2 cellular contexts compared by ENCODE assay signal in genomic region chr7:74441801-74442200, GRCh38.
TF ChIP-seq lines count a peak whose summit lies in the region.

No MANE protein-coding gene starts in this region.

TF ChIP-seq in SK-N-SH, 30 proteins besides CTCF, POLR2A, EP300 and RAD21 (continued from another document):
- TF ChIP-seq, protein P1, sequence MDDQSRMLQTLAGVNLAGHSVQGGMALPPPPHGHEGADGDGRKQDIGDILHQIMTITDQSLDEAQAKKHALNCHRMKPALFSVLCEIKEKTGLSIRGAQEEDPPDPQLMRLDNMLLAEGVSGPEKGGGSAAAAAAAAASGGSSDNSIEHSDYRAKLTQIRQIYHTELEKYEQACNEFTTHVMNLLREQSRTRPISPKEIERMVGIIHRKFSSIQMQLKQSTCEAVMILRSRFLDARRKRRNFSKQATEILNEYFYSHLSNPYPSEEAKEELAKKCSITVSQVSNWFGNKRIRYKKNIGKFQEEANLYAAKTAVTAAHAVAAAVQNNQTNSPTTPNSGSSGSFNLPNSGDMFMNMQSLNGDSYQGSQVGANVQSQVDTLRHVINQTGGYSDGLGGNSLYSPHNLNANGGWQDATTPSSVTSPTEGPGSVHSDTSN (IDR thresholded peaks at IDR 0.05) = no peak
TF ChIP-seq in SK-N-SH: peak in this region for 0.

TF ChIP-seq in SK-N-SH treated with all-trans-retinoic acid at 6 μM for 48 hours, 23 proteins besides CTCF, POLR2A, EP300 and RAD21 (continued from another document):
- TF ChIP-seq TSHZ2 (CRISPR knock-in tag; IDR thresholded peaks at IDR 0.05) (no peak), TOX (CRISPR knock-in tag; IDR thresholded peaks at IDR 0.05; ENCODE audit: borderline replicate concordance) (no peak), CREB5 (CRISPR knock-in tag; IDR thresholded peaks at IDR 0.05; ENCODE audit: low read depth) (no peak), OSR1 (CRISPR knock-in tag; IDR thresholded peaks at IDR 0.05) (no peak), BACH2 (CRISPR knock-in tag; IDR thresholded peaks at IDR 0.05; ENCODE audit: borderline replicate concordance) (no peak), CSDC2 (CRISPR knock-in tag; IDR thresholded peaks at IDR 0.05) (no peak), ARNTL (CRISPR knock-in tag; IDR thresholded peaks at IDR 0.05; ENCODE audit: borderline replicate concordance, low read depth) (no peak), TCF4 (CRISPR knock-in tag; IDR thresholded peaks at IDR 0.05; ENCODE audit: borderline replicate concordance) (no peak), SNAI2 (CRISPR knock-in tag; IDR thresholded peaks at IDR 0.05) (no peak)
- TF ChIP-seq, protein P2, sequence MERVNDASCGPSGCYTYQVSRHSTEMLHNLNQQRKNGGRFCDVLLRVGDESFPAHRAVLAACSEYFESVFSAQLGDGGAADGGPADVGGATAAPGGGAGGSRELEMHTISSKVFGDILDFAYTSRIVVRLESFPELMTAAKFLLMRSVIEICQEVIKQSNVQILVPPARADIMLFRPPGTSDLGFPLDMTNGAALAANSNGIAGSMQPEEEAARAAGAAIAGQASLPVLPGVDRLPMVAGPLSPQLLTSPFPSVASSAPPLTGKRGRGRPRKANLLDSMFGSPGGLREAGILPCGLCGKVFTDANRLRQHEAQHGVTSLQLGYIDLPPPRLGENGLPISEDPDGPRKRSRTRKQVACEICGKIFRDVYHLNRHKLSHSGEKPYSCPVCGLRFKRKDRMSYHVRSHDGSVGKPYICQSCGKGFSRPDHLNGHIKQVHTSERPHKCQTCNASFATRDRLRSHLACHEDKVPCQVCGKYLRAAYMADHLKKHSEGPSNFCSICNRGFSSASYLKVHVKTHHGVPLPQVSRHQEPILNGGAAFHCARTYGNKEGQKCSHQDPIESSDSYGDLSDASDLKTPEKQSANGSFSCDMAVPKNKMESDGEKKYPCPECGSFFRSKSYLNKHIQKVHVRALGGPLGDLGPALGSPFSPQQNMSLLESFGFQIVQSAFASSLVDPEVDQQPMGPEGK (CRISPR knock-in tag; IDR thresholded peaks at IDR 0.05; ENCODE audit: borderline replicate concordance) = no peak
